Comparison of ENCODE assay signal across 19 cellular contexts in genomic region chr16:57069053-57069452, GRCh38. TPM values are rescaled to one million over a fixed set of nuclear protein-coding genes. Genes with fewer than 3 reads are reported as not detected.
DNase-seq lines count a peak whose midpoint lies in the region; ATAC-seq, FAIRE-seq and TF ChIP-seq lines count a peak whose summit lies in the region.
"Had no signal": no experiment of that assay in that cellular context is flagged by ENCODE, and none has a peak within 500 bp of the region (broad histone marks: within the 10 kb centered on the region; RNA-seq: fewer than 3 reads in every experiment).

No MANE protein-coding gene starts in this region.

- H3K36me3 ChIP-seq in HepG2 (replicated peaks in 1 of 2; ENCODE audit: control insufficient read depth in 1 of 2, insufficient read depth in 2 of 2, low read length in 2 of 2), result no peaks in the 10 kb centered on the region
- no peaks in the 10 kb centered on the region for H3K36me3 ChIP-seq in right lobe of liver

- TF ChIP-seq EP300 in HepG2 (IDR thresholded peaks at IDR 0.05; ENCODE audit: low read depth in 2 of 2, low read length in 2 of 2), result no peak
- TF ChIP-seq EP300 in HepG2 (CRISPR knock-in tag; IDR thresholded peaks at IDR 0.05; ENCODE audit: borderline replicate concordance), result no peak

- 66% methylated on average over 7 of the region's 7 CpGs for WGBS in HepG2 (ENCODE audit: low lambda C conversion rate)
- 84% methylated on average over 7 of the region's 7 CpGs for WGBS in right lobe of liver (ENCODE audit: insufficient coverage, low coverage, low lambda C conversion rate, missing lambda C conversion rate)

- no TSS peak for BruUV-seq in HepG2 (replicated peaks; lab: Mats Ljungman, UMichigan)

- intact Hi-C loops in HepG2 (cut with micrococcal nuclease; ENCODE audit: unreplicated experiment) (no loop called here), right lobe of liver (cut with DNase I) (no loop called here)

- no peaks in the 10 kb centered on the region for H3K79me2 ChIP-seq in HepG2 (ENCODE audit: insufficient read depth, low read length)

- CTCF ChIA-PET in HepG2 (lab: Yijun Ruan, JAX; ENCODE audit: low intra/inter-chr PET ratio, low total read pairs), result no interaction called here

- H3K36me3 Mint-ChIP-seq in IgD-negative memory B cell (no peaks in the 10 kb centered on the region), immature natural killer cell (peaks cover 34 to 59% (median 40%) of the 10 kb centered on the region in 3 donors)

- H3K27me3 ChIP-seq in HepG2 (ENCODE audit: control insufficient read depth in 1 of 2, insufficient read depth in 2 of 2, low read length in 2 of 2), result peaks cover 0 to 34% of the 10 kb centered on the region in 2 experiments; a peak in 4 of 5 replicates
- no peaks in the 10 kb centered on the region for H3K27me3 ChIP-seq in right lobe of liver

- no peak for DNase-seq in HepG2 (ENCODE audit: low spot score)
- DNase-seq in right lobe of liver, result no peak
- no peak for DNase-seq in immature natural killer cell
- no peak for DNase-seq in cerebellum (ENCODE audit: low spot score)
- DNase-seq in DMS79 treated with DMSO at 0.1 percent for 48 hours (lab: John Stamatoyannopoulos, UW), result no peak
- no peak for DNase-seq in NCI-H82 treated with DMSO at 0.1 percent for 48 hours (lab: John Stamatoyannopoulos, UW; ENCODE audit: unreplicated experiment)
- DNase-seq: AML-193, Calu3, EL, H9, NCI-H1694 treated with DMSO at 0.1 percent for 48 hours, NCI-H748 treated with DMSO at 0.1 percent for 48 hours, SHP77 treated with DMSO at 0.1 percent for 48 hours, SK-N-SH had no signal

- TF ChIP-seq CTCF in HepG2 (CRISPR knock-in tag; IDR thresholded peaks at IDR 0.05) (no peak), right lobe of liver (IDR thresholded peaks at IDR 0.05) (no peak)

- no peaks in the 10 kb centered on the region for H4K20me1 ChIP-seq in HepG2 (ENCODE audit: insufficient read depth, low read length)

- no peak for ATAC-seq in HepG2
- no peak for ATAC-seq in right lobe of liver
- ATAC-seq: GM12878 had no signal

- H3K4me1 ChIP-seq in HepG2 (ENCODE audit: insufficient read depth, low read length), result no peaks in the 10 kb centered on the region
- H3K4me1 ChIP-seq in right lobe of liver, result no peaks in the 10 kb centered on the region

- H3K9ac ChIP-seq in HepG2 (ENCODE audit: insufficient read depth, low read depth, low read length), result no peak overlapping the region
- H3K9ac ChIP-seq: SK-N-SH had no signal

- H3K9me3 Mint-ChIP-seq in IgD-negative memory B cell (no peaks in the 10 kb centered on the region), immature natural killer cell (peaks cover 0 to 3% (median under 1%) of the 10 kb centered on the region in 6 donors)
- H3K9me3 Mint-ChIP-seq: H9 had no signal

- in situ Hi-C loops in HepG2 (cut with HindIII; ENCODE audit: extremely low pct_ligation_motif_present, low pct_unique_long_range_greater_than_20kb), result no loop called here

- H3K27ac Mint-ChIP-seq in IgD-negative memory B cell (peak overlapping the region in 2 of 3 donors; percentile 1 to 63), immature natural killer cell (peak overlapping the region in 4 of 6 donors; percentile 36 to 96 (median 62))
- H3K27ac Mint-ChIP-seq: H9 had no signal

- no peak for TF ChIP-seq RAD21 in HepG2 (CRISPR knock-in tag; IDR thresholded peaks at IDR 0.05)

- H3K27me3 Mint-ChIP-seq in IgD-negative memory B cell, result no peaks in the 10 kb centered on the region
- peaks cover 25 to 47% (median 39%) of the 10 kb centered on the region in 3 donors for H3K27me3 Mint-ChIP-seq in immature natural killer cell (ENCODE audit: low read depth in 3 of 3)

- no peak overlapping the region for H3K4me3 ChIP-seq in HepG2 (replicated peaks in 1 of 3; ENCODE audit: insufficient read depth in 1 of 3, low read depth in 2 of 3, low read length in 3 of 3)
- no peak overlapping the region for H3K4me3 ChIP-seq in right lobe of liver
- H3K4me3 ChIP-seq: GM12878 had no signal

- H3K27ac ChIP-seq in HepG2 (ENCODE audit: extremely low read length, insufficient read depth, low read length), result no peak overlapping the region
- H3K27ac ChIP-seq in right lobe of liver, result no peak overlapping the region
- H3K27ac ChIP-seq: C4-2B, HL-60 had no signal

- H2AFZ ChIP-seq in HepG2 (ENCODE audit: low read length), result no peak overlapping the region

- H3K9me3 ChIP-seq in HepG2 (ENCODE audit: low read length) (no peaks in the 10 kb centered on the region), right lobe of liver (no peaks in the 10 kb centered on the region)
- H3K9me3 ChIP-seq: SK-N-SH had no signal

- peaks cover 0 to 4% (median 2%) of the 10 kb centered on the region in 3 donors for H3K4me1 Mint-ChIP-seq in IgD-negative memory B cell
- H3K4me1 Mint-ChIP-seq in immature natural killer cell, result peaks cover 37 to 54% of the 10 kb centered on the region in 2 donors

- no peak overlapping the region for H3K4me2 ChIP-seq in HepG2 (ENCODE audit: low read depth, low read length)
- H3K4me2 ChIP-seq: SK-N-SH had no signal

- no peak for FAIRE-seq in HepG2 (lab: Jason Lieb, UNC)
- FAIRE-seq: GM19239 had no signal

- POLR2A ChIA-PET in HepG2 (lab: Yijun Ruan, JAX), result no interaction called here

- TF ChIP-seq POLR2A in HepG2 (IDR thresholded peaks at IDR 0.05; ENCODE audit: insufficient read depth in 1 of 2, low read depth in 2 of 2, low read length in 2 of 2) (no peak), right lobe of liver (IDR thresholded peaks at IDR 0.05) (no peak)

- H3K4me3 Mint-ChIP-seq in IgD-negative memory B cell, result no peak overlapping the region
- H3K4me3 Mint-ChIP-seq in immature natural killer cell, result no peak overlapping the region
- H3K4me3 Mint-ChIP-seq: H9 had no signal

TF ChIP-seq in HepG2, 621 proteins besides CTCF, POLR2A, EP300 and RAD21:
- TF ChIP-seq MAFF (IDR thresholded peaks at IDR 0.05; ENCODE audit: low read depth, low read length) (peak; percentile 73), MAFK (conservative IDR thresholded peaks at IDR 0.05 in 1 of 2, IDR thresholded peaks at IDR 0.05 in 1 of 2; ENCODE audit: low read length in 2 of 2) (peak; percentile 75 to 82), SYNCRIP (IDR thresholded peaks at IDR 0.05; ENCODE audit: insufficient read depth, low read depth, low read length) (no peak)
TF ChIP-seq in HepG2: peak in this region for 2.

RNA-seq across cellular contexts. Expression of gene CPNE2, which starts 23.3 kb away (rescaled TPM):
- total RNA-seq in HepG2 (2016; rRNA removed; fragmentation: Illumina TruSeq; extraction: Trizol) (8.0 and 10.6 TPM in 2 replicates), right lobe of liver (10 to 100 TPM in 3 of 6 experiments, 1 to 10 TPM in 3; 4.0 to 10.9 (median 9.7) TPM), cerebellum (42.8 TPM)
- 10.8 and 13.6 TPM in 2 replicates for total RNA-seq in HepG2 (2016; cell fraction: cytosol; rRNA removed; fragmentation: Illumina TruSeq; extraction: Trizol; ENCODE audit: low read depth)
- total RNA-seq in HepG2 (2016; cell fraction: insoluble cytoplasmic fraction; rRNA removed; fragmentation: Illumina TruSeq; extraction: Trizol), result 8.2 and 9.0 TPM in 2 replicates
- total RNA-seq in HepG2 (2016; cell fraction: membrane; rRNA removed; fragmentation: Illumina TruSeq; extraction: Trizol), result 20.7 and 21.8 TPM in 2 replicates
- total RNA-seq in HepG2 (2016; cell fraction: nucleus; rRNA removed; fragmentation: Illumina TruSeq; extraction: Trizol), result 5.8 and 6.8 TPM in 2 replicates
- polyA plus RNA-seq in HepG2 (2011; rRNA removed) (23.3 and 33.2 TPM in 2 replicates), IgD-negative memory B cell (2.0 TPM), immature natural killer cell (10 to 100 TPM in 1 of 3 donors, 1 to 10 TPM in 2; 2.4 to 10.8 (median 5.8) TPM)
- 24.9 and 25.8 TPM in 2 replicates for polyA plus RNA-seq in HepG2 (2011; cell fraction: cytosol; rRNA removed)
- polyA plus RNA-seq in HepG2 (2011; cell fraction: nucleus; rRNA removed), result 13.9 and 16.9 TPM in 2 replicates
- 6.6 and 13.1 TPM in 2 replicates for polyA plus RNA-seq in HepG2 (2012)
- 21.1 and 23.1 TPM in 2 replicates for polyA plus RNA-seq in HepG2 (2016; cell fraction: cytosol; fragmentation: Illumina TruSeq; extraction: Trizol; ENCODE audit: low read depth)
- 12.5 and 15.2 TPM in 2 replicates for polyA plus RNA-seq in HepG2 (2016; cell fraction: insoluble cytoplasmic fraction; fragmentation: Illumina TruSeq; extraction: Trizol; ENCODE audit: low read depth)
- polyA plus RNA-seq in HepG2 (2016; cell fraction: membrane; fragmentation: Illumina TruSeq; extraction: Trizol; ENCODE audit: low read depth), result 35.9 and 37.0 TPM in 2 replicates
- polyA plus RNA-seq in HepG2 (2016; cell fraction: nucleus; fragmentation: Illumina TruSeq; extraction: Trizol; ENCODE audit: insufficient read depth, low read depth), result 13.9 and 15.0 TPM in 2 replicates
- polyA minus RNA-seq in HepG2 (2011; rRNA and poly(A)+ RNA removed; ENCODE audit: low replicate concordance), result 37.9 and 50.4 TPM in 2 replicates
- 6.5 and 10.1 TPM in 2 replicates for polyA minus RNA-seq in HepG2 (2011; cell fraction: cytosol; rRNA and poly(A)+ RNA removed)
- 6.3 and 10.9 TPM in 2 replicates for polyA minus RNA-seq in HepG2 (2011; cell fraction: nucleus; rRNA and poly(A)+ RNA removed)
